Comparison of ENCODE assay signal across 8 cellular contexts in genomic region chr6:1609662-1610496, GRCh38. TPM values are rescaled to one million over a fixed set of nuclear protein-coding genes. Genes with fewer than 3 reads are reported as not detected.
DNase-seq lines count a peak whose midpoint lies in the region; ATAC-seq and TF ChIP-seq lines count a peak whose summit lies in the region.

FOXC1 (plus strand) TSS chr6:1609915; CDS start chr6:1610446, 531 bp downstream.

- H3K36me3 Mint-ChIP-seq in GM23338 (ENCODE audit: low read depth), result no peaks in the 10 kb centered on the region; the same call in 2 of the 3 replicates
- peaks cover 9% of the 10 kb centered on the region for H3K36me3 Mint-ChIP-seq in activated CD8-positive, alpha-beta T cell treated with anti-CD3 and anti-CD28 coated beads, Interleukin-2, amount 10 ng/mL, durations not matched to agents 7 days and 5 days (ENCODE audit: low read depth)

- no peak for TF ChIP-seq CTCF in GM23338 (conservative IDR thresholded peaks at IDR 0.05; ENCODE audit: low read depth in 2 of 2)
- TF ChIP-seq CTCF in fibroblast of lung (conservative IDR thresholded peaks at IDR 0.05 in 1 of 2, IDR thresholded peaks at IDR 0.05 in 1 of 2; ENCODE audit: low read depth in 1 of 2, low read length in 2 of 2), result no peak

- peaks cover 11% of the 10 kb centered on the region; the same call in 1 of the 2 replicates for H3F3A ChIP-seq in GM23338 (replicated peaks; ENCODE audit: low read depth)

- H3K27me3 ChIP-seq in GM23338 (ENCODE audit: insufficient read depth) (peaks cover 97% of the 10 kb centered on the region), fibroblast of lung (ENCODE audit: control insufficient read depth, insufficient read depth, low read length) (peaks cover 45% of the 10 kb centered on the region)

- H3K4me2 ChIP-seq in GM23338 (peak within 1 kb of the TSS; percentile 83), fibroblast of lung (ENCODE audit: extremely low read depth, insufficient read depth, low read length) (peak within 1 kb of the TSS; percentile 75)

- peak within 1 kb of the TSS; percentile 63 for H3K9ac ChIP-seq in fibroblast of lung (ENCODE audit: insufficient read depth, low read length)

- H3K4me3 ChIP-seq in GM23338, result peak within 1 kb of the TSS; percentile 53
- peak within 1 kb of the TSS; percentile 55 to 67 (median 61) for H3K4me3 ChIP-seq in fibroblast of lung (replicated peaks in 1 of 4; ENCODE audit: control extremely low read depth in 1 of 4, insufficient read depth in 1 of 4, low read depth in 3 of 4, low read length in 4 of 4)

- peaks cover 81% of the 10 kb centered on the region for H3K27me3 Mint-ChIP-seq in GM23338 (ENCODE audit: insufficient read depth, low read depth, poor library complexity)
- H3K27me3 Mint-ChIP-seq in activated CD8-positive, alpha-beta T cell treated with anti-CD3 and anti-CD28 coated beads, Interleukin-2, amount 10 ng/mL, durations not matched to agents 7 days and 5 days (ENCODE audit: low read depth), result peaks cover 60% of the 10 kb centered on the region

- H3K27ac Mint-ChIP-seq in GM23338, result no peak within 1 kb of the TSS
- H3K27ac Mint-ChIP-seq in activated CD8-positive, alpha-beta T cell treated with anti-CD3 and anti-CD28 coated beads, Interleukin-2, amount 10 ng/mL, durations not matched to agents 7 days and 5 days, result no peak within 1 kb of the TSS

- CTCF ChIA-PET in activated CD8-positive, alpha-beta T cell treated with anti-CD3 and anti-CD28 coated beads, Interleukin-2, amount 10 ng/mL, durations not matched to agents 7 days and 5 days (lab: Charles Lee), result no interaction called here

- H3K79me2 ChIP-seq in GM23338 (replicated peaks; ENCODE audit: insufficient read depth), result no peaks in the 10 kb centered on the region
- H3K79me2 ChIP-seq in fibroblast of lung (ENCODE audit: control insufficient read depth, insufficient read depth, low read length), result peaks cover 2% of the 10 kb centered on the region

- H2AFZ ChIP-seq in GM23338 (peak within 1 kb of the TSS; percentile 43; the same call in 1 of the 2 replicates), fibroblast of lung (ENCODE audit: low read length) (peak within 1 kb of the TSS; percentile 58)

- H3K27ac ChIP-seq in GM23338 (ENCODE audit: low read depth) (no peak within 1 kb of the TSS), fibroblast of lung (ENCODE audit: insufficient read depth, low read length) (peak within 1 kb of the TSS; percentile 67)

- peak; percentile 4 for ATAC-seq in GM23338
- peak; percentile 50 for ATAC-seq in activated CD8-positive, alpha-beta T cell treated with anti-CD3 and anti-CD28 coated beads, Interleukin-2, amount 10 ng/mL, durations not matched to agents 7 days and 5 days
- no peak for ATAC-seq in GM19452 (IDR thresholded peaks at IDR 0.05; ENCODE audit: unreplicated experiment)

- peak within 1 kb of the TSS; percentile 64 for H3K4me3 Mint-ChIP-seq in GM23338
- peak within 1 kb of the TSS; percentile 60 for H3K4me3 Mint-ChIP-seq in activated CD8-positive, alpha-beta T cell treated with anti-CD3 and anti-CD28 coated beads, Interleukin-2, amount 10 ng/mL, durations not matched to agents 7 days and 5 days

- no peaks in the 10 kb centered on the region for H3K9me2 ChIP-seq in GM23338 (ENCODE audit: insufficient read depth)

- H3K9me3 Mint-ChIP-seq in GM23338, result peaks cover 8% of the 10 kb centered on the region; the same call in 2 of the 3 replicates
- H3K9me3 Mint-ChIP-seq in activated CD8-positive, alpha-beta T cell treated with anti-CD3 and anti-CD28 coated beads, Interleukin-2, amount 10 ng/mL, durations not matched to agents 7 days and 5 days (ENCODE audit: insufficient read depth), result no peaks in the 10 kb centered on the region

- H3K36me3 ChIP-seq in GM23338 (ENCODE audit: insufficient read depth), result no peaks in the 10 kb centered on the region
- no peaks in the 10 kb centered on the region for H3K36me3 ChIP-seq in fibroblast of lung (ENCODE audit: control insufficient read depth, insufficient read depth, low read length)

- peaks cover 40% of the 10 kb centered on the region for H3K4me1 ChIP-seq in GM23338 (ENCODE audit: insufficient read depth)
- no peaks in the 10 kb centered on the region for H3K4me1 ChIP-seq in fibroblast of lung (ENCODE audit: control insufficient read depth, extremely low read depth, insufficient read depth, low read length)

- POLR2A ChIA-PET in activated CD8-positive, alpha-beta T cell treated with anti-CD3 and anti-CD28 coated beads, Interleukin-2, amount 10 ng/mL, durations not matched to agents 7 days and 5 days (lab: Charles Lee), result no interaction called here

- peak; percentile 70 for DNase-seq in SIG-M5 treated with dmso at 0.1 percent for 504 hours (lab: John Stamatoyannopoulos, UW; ENCODE audit: unreplicated experiment)
- DNase-seq in SIG-M5 (lab: John Stamatoyannopoulos, UW), result no peak
- peak; percentile 80 for DNase-seq in GM23338 (ENCODE audit: low spot score)
- peak; percentile 31 for DNase-seq in NCI-H1105 (lab: John Stamatoyannopoulos, UW)
- peak; percentile 45 for DNase-seq in activated CD8-positive, alpha-beta T cell treated with anti-CD3 and anti-CD28 coated beads, Interleukin-2, amount 10 ng/mL, durations not matched to agents 7 days and 5 days
- DNase-seq in fibroblast of lung (ENCODE audit: low read depth in 2 of 2), result peak; percentile 86 to 91
- peak; percentile 89 for DNase-seq in myocyte (ENCODE audit: low read depth)

- H3K4me1 Mint-ChIP-seq in GM23338, result peaks cover 46% of the 10 kb centered on the region
- peaks cover 38% of the 10 kb centered on the region for H3K4me1 Mint-ChIP-seq in activated CD8-positive, alpha-beta T cell treated with anti-CD3 and anti-CD28 coated beads, Interleukin-2, amount 10 ng/mL, durations not matched to agents 7 days and 5 days (ENCODE audit: low read depth)

- H4K20me1 ChIP-seq in GM23338 (replicated peaks; ENCODE audit: insufficient read depth), result peaks cover 14% of the 10 kb centered on the region
- no peaks in the 10 kb centered on the region for H4K20me1 ChIP-seq in fibroblast of lung (ENCODE audit: control insufficient read depth, extremely low read depth, insufficient read depth, low read length)

- no peaks in the 10 kb centered on the region for H3K9me3 ChIP-seq in fibroblast of lung (ENCODE audit: control insufficient read depth, insufficient read depth, low read depth, low read length)

TF ChIP-seq in GM23338, 12 proteins besides CTCF, POLR2A, EP300 and RAD21 (continues in another document):
- TF ChIP-seq EZH2 (IDR thresholded peaks at IDR 0.05; ENCODE audit: low read depth, unreplicated experiment), result peak; percentile 82
- no peak for TF ChIP-seq STAT1 (IDR thresholded peaks at IDR 0.05; ENCODE audit: unreplicated experiment)
- peak; percentile 36 for TF ChIP-seq EZH2phosphoT487 (IDR thresholded peaks at IDR 0.05; ENCODE audit: unreplicated experiment)
- TF ChIP-seq ETS1 (IDR thresholded peaks at IDR 0.05), result no peak
- TF ChIP-seq ZNF331 (CRISPR knock-in tag; IDR thresholded peaks at IDR 0.05; ENCODE audit: low read depth), result no peak

RNA-seq across cellular contexts. Expression of gene FOXC1, which starts in this region (rescaled TPM):
- total RNA-seq in GM23338 (2014; rRNA removed; shearing (Covaris generic)), result 0.10 and 0.27 TPM in 2 replicates
- polyA plus RNA-seq in GM23338 (2016; fragmentation: Nextera tagmentation; extraction: Ambion mirVana) (0.13 and 0.21 TPM in 2 replicates), fibroblast of lung (2.3 TPM in 2 replicates)
- total RNA-seq in activated CD8-positive, alpha-beta T cell treated with anti-CD3 and anti-CD28 coated beads, Interleukin-2, amount 10 ng/mL, durations not matched to agents 7 days and 5 days, result not detected
- total RNA-seq in fibroblast of lung (0.66 and 0.77 TPM in 2 replicates), myocyte (3.6 and 5.0 TPM in 2 replicates)
- polyA plus RNA-seq in fibroblast of lung (2012), result 2.4 and 2.6 TPM in 2 replicates
- polyA minus RNA-seq in fibroblast of lung (ENCODE audit: low replicate concordance), result 0.52 and 1.1 TPM in 2 replicates
- polyA plus RNA-seq in myocyte (2012), result 1.9 TPM

Comparison
In these comparisons a context has a peak if more than half of its experiments do, and no peak if none do; other contexts are left out.
1. Peak in DNase-seq, ATAC-seq, H3K4me3 ChIP-seq and H3K4me2 ChIP-seq in GM23338; RNA of the gene not detected or under 1 TPM.
2. Peak in DNase-seq and ATAC-seq in activated CD8-positive, alpha-beta T cell treated with anti-CD3 and anti-CD28 coated beads, Interleukin-2, amount 10 ng/mL, durations not matched to agents 7 days and 5 days; RNA of the gene not detected or under 1 TPM.